1 cellular context compared by ENCODE assay signal in the genomic region with DNA sequence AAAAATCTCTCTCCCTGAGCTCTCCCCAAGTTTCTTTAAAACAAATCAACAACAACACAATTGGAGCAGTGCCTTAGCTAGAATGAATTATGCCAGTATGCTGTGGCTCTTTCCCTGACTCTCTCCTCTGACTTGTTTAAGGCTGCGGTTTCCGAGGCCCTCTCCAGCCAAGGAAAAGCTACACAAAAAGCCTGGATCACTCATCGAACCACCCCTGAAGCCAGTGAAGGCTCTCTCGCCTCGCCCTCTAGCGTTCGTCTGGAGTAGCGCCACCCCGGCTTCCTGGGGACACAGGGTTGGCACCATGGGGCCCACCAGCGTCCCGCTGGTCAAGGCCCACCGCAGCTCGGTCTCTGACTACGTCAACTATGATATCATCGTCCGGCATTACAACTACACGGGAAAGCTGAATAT.
TF ChIP-seq lines count a peak whose summit lies in the region.

No MANE protein-coding gene starts in this region.

TF ChIP-seq in K562, 482 proteins besides CTCF, POLR2A, EP300 and RAD21 (continued from another document and continues in another):
- TF ChIP-seq, protein P1, sequence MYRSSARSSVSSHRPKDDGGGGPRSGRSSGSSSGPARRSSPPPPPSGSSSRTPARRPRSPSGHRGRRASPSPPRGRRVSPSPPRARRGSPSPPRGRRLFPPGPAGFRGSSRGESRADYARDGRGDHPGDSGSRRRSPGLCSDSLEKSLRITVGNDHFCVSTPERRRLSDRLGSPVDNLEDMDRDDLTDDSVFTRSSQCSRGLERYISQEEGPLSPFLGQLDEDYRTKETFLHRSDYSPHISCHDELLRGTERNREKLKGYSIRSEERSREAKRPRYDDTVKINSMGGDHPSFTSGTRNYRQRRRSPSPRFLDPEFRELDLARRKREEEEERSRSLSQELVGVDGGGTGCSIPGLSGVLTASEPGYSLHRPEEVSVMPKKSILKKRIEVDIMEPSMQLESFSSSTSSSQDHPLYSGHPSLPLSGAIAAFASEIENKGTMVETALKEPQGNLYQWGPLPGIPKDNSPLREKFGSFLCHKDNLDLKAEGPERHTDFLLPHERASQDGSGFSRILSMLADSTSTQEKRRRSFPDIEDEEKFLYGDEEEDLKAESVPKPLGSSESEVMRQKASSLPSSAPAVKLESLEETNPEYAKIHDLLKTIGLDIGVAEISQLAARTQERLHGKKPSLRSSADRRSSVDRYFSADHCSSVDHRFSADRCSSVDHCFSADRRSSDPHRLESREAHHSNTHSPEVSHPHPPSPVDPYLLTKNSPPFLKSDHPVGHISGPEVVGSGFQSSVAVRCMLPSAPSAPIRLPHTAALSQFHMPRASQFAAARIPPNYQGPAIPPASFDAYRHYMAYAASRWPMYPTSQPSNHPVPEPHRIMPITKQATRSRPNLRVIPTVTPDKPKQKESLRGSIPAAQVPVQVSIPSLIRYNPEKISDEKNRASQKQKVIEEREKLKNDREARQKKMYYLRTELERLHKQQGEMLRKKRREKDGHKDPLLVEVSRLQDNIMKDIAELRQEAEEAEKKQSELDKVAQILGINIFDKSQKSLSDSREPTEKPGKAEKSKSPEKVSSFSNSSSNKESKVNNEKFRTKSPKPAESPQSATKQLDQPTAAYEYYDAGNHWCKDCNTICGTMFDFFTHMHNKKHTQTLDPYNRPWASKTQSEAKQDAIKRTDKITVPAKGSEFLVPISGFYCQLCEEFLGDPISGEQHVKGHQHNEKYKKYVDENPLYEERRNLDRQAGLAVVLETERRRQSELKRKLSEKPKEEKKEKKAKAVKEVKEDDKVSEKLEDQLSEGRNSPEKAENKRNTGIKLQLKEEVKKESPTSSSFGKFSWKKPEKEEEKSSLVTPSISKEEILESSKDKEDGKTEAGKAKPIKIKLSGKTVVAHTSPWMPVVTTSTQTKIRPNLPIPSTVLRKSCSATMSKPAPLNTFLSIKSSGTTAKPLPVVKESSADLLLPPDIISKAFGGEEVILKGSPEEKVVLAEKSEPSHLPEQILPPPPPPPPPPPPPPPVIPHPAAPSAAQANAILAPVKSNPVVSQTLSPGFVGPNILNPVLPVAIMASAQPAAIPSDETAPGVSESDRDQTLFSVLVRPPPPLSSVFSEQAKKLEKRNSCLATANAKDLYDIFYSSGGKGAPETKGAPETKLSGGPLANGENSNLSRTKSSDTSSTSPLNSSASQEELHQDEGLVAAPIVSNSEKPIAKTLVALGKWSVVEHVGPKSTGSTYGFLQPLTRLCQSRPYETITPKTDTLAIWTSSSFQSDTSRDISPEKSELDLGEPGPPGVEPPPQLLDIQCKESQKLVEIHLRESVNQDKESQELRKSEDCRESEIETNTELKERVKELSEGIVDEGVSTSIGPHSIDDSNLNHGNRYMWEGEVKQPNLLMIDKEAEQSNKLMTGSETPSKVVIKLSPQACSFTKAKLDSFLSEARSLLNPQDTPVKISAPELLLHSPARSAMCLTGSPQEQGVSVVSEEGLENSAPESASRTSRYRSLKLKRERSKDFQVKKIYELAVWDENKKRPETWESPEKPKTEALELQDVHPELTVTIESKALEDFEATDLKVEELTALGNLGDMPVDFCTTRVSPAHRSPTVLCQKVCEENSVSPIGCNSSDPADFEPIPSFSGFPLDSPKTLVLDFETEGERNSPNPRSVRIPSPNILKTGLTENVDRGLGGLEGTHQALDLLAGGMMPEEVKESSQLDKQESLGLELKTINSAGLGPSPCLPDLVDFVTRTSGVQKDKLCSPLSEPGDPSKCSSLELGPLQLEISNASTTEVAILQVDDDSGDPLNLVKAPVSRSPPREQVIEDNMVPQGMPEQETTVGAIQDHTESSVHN (IDR thresholded peaks at IDR 0.05; ENCODE audit: borderline replicate concordance in 1 of 2, low read depth in 1 of 2): no peak
- TF ChIP-seq FIP1L1 (IDR thresholded peaks at IDR 0.05; ENCODE audit: low read depth, low read length, poor library complexity, severe bottlenecking): no peak
- TF ChIP-seq IFI16 (CRISPR knock-in tag; IDR thresholded peaks at IDR 0.05): no peak
- no peak for TF ChIP-seq ZFP30 (CRISPR knock-in tag; IDR thresholded peaks at IDR 0.05; ENCODE audit: borderline replicate concordance)
- TF ChIP-seq CC2D1A (IDR thresholded peaks at IDR 0.05): 0 out of 2 replicates have a peak, but pooled peaks have one; percentile 14
- no peak for TF ChIP-seq ZEB2 (IDR thresholded peaks at IDR 0.05)
- TF ChIP-seq ZNF274 (IDR thresholded peaks at IDR 0.05; ENCODE audit: borderline replicate concordance, low read depth, low read length): no peak
- no peak for TF ChIP-seq ZNF217 (CRISPR knock-in tag; IDR thresholded peaks at IDR 0.05)
- TF ChIP-seq PTRF (tag; IDR thresholded peaks at IDR 0.05): no peak
- TF ChIP-seq SRSF1 (IDR thresholded peaks at IDR 0.05; ENCODE audit: low read depth, low read length): no peak
- TF ChIP-seq CBFB (CRISPR knock-in tag; IDR thresholded peaks at IDR 0.05): peak; percentile 79; the same call in 1 of the 2 replicates
- no peak for TF ChIP-seq NCOR1 (IDR thresholded peaks at IDR 0.05)
- TF ChIP-seq, protein P2, sequence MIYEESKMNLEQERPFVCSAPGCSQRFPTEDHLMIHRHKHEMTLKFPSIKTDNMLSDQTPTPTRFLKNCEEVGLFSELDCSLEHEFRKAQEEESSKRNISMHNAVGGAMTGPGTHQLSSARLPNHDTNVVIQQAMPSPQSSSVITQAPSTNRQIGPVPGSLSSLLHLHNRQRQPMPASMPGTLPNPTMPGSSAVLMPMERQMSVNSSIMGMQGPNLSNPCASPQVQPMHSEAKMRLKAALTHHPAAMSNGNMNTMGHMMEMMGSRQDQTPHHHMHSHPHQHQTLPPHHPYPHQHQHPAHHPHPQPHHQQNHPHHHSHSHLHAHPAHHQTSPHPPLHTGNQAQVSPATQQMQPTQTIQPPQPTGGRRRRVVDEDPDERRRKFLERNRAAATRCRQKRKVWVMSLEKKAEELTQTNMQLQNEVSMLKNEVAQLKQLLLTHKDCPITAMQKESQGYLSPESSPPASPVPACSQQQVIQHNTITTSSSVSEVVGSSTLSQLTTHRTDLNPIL (CRISPR knock-in tag; IDR thresholded peaks at IDR 0.05): no peak
- TF ChIP-seq TEAD2 (tag; IDR thresholded peaks at IDR 0.05): no peak
- TF ChIP-seq, protein P3, sequence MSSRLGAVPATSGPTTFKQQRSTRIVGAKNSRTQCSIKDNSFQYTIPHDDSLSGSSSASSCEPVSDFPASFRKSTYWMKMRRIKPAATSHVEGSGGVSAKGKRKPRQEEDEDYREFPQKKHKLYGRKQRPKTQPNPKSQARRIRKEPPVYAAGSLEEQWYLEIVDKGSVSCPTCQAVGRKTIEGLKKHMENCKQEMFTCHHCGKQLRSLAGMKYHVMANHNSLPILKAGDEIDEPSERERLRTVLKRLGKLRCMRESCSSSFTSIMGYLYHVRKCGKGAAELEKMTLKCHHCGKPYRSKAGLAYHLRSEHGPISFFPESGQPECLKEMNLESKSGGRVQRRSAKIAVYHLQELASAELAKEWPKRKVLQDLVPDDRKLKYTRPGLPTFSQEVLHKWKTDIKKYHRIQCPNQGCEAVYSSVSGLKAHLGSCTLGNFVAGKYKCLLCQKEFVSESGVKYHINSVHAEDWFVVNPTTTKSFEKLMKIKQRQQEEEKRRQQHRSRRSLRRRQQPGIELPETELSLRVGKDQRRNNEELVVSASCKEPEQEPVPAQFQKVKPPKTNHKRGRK (tag; IDR thresholded peaks at IDR 0.05): no peak
- TF ChIP-seq ILK (tag; IDR thresholded peaks at IDR 0.05; ENCODE audit: borderline replicate concordance, low read depth): no peak
- no peak for TF ChIP-seq SIN3B (IDR thresholded peaks at IDR 0.05; ENCODE audit: low read depth)
- TF ChIP-seq, protein P4, sequence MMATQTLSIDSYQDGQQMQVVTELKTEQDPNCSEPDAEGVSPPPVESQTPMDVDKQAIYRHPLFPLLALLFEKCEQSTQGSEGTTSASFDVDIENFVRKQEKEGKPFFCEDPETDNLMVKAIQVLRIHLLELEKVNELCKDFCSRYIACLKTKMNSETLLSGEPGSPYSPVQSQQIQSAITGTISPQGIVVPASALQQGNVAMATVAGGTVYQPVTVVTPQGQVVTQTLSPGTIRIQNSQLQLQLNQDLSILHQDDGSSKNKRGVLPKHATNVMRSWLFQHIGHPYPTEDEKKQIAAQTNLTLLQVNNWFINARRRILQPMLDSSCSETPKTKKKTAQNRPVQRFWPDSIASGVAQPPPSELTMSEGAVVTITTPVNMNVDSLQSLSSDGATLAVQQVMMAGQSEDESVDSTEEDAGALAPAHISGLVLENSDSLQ (IDR thresholded peaks at IDR 0.05): no peak
- TF ChIP-seq HEY1 (CRISPR knock-in tag; IDR thresholded peaks at IDR 0.05; ENCODE audit: borderline replicate concordance): no peak
- TF ChIP-seq ATF7 (IDR thresholded peaks at IDR 0.05): 0 out of 2 replicates have a peak, but pooled peaks have one; percentile 19
- TF ChIP-seq SMARCE1 (IDR thresholded peaks at IDR 0.05): no peak
- TF ChIP-seq XRCC3 (IDR thresholded peaks at IDR 0.05): no peak
- peak; percentile 93 for TF ChIP-seq MEIS2 (IDR thresholded peaks at IDR 0.05; ENCODE audit: partially characterized antibody)
- TF ChIP-seq, protein P5, sequence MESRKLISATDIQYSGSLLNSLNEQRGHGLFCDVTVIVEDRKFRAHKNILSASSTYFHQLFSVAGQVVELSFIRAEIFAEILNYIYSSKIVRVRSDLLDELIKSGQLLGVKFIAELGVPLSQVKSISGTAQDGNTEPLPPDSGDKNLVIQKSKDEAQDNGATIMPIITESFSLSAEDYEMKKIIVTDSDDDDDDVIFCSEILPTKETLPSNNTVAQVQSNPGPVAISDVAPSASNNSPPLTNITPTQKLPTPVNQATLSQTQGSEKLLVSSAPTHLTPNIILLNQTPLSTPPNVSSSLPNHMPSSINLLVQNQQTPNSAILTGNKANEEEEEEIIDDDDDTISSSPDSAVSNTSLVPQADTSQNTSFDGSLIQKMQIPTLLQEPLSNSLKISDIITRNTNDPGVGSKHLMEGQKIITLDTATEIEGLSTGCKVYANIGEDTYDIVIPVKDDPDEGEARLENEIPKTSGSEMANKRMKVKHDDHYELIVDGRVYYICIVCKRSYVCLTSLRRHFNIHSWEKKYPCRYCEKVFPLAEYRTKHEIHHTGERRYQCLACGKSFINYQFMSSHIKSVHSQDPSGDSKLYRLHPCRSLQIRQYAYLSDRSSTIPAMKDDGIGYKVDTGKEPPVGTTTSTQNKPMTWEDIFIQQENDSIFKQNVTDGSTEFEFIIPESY (CRISPR knock-in tag; IDR thresholded peaks at IDR 0.05): peak; percentile 15; the same call in 1 of the 2 replicates
- TF ChIP-seq ZNF699 (CRISPR knock-in tag; IDR thresholded peaks at IDR 0.05; ENCODE audit: insufficient replicate concordance): no peak
- TF ChIP-seq NELFE (IDR thresholded peaks at IDR 0.05; ENCODE audit: insufficient read depth, insufficient read length): no peak
- no peak for TF ChIP-seq KDM4B (IDR thresholded peaks at IDR 0.05; ENCODE audit: borderline replicate concordance in 2 of 2, low read depth in 1 of 2)
- no peak for TF ChIP-seq ZNF830 (CRISPR knock-in tag; IDR thresholded peaks at IDR 0.05)
- peak; percentile 28; the same call in 1 of the 2 replicates for TF ChIP-seq JUND (IDR thresholded peaks at IDR 0.05; ENCODE audit: borderline replicate concordance, low read depth, low read length)
- no peak; the same call in 2 of the 3 replicates for TF ChIP-seq JUND (tag; IDR thresholded peaks at IDR 0.05; ENCODE audit: borderline replicate concordance, low read depth, low read length)
- TF ChIP-seq, protein P6, sequence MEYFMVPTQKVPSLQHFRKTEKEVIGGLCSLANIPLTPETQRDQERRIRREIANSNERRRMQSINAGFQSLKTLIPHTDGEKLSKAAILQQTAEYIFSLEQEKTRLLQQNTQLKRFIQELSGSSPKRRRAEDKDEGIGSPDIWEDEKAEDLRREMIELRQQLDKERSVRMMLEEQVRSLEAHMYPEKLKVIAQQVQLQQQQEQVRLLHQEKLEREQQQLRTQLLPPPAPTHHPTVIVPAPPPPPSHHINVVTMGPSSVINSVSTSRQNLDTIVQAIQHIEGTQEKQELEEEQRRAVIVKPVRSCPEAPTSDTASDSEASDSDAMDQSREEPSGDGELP (CRISPR knock-in tag; IDR thresholded peaks at IDR 0.05; ENCODE audit: borderline replicate concordance): peak; percentile 37; the same call in 1 of the 2 replicates
- TF ChIP-seq, protein P7, sequence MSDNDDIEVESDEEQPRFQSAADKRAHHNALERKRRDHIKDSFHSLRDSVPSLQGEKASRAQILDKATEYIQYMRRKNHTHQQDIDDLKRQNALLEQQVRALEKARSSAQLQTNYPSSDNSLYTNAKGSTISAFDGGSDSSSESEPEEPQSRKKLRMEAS (CRISPR knock-in tag; IDR thresholded peaks at IDR 0.05): no peak
- TF ChIP-seq, protein P8, sequence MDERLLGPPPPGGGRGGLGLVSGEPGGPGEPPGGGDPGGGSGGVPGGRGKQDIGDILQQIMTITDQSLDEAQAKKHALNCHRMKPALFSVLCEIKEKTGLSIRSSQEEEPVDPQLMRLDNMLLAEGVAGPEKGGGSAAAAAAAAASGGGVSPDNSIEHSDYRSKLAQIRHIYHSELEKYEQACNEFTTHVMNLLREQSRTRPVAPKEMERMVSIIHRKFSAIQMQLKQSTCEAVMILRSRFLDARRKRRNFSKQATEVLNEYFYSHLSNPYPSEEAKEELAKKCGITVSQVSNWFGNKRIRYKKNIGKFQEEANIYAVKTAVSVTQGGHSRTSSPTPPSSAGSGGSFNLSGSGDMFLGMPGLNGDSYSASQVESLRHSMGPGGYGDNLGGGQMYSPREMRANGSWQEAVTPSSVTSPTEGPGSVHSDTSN (CRISPR knock-in tag; IDR thresholded peaks at IDR 0.05; ENCODE audit: low read depth): no peak
- TF ChIP-seq, protein P8 (tag; conservative IDR thresholded peaks at IDR 0.05; ENCODE audit: low read depth): peak; percentile 52
- TF ChIP-seq KLF16 (IDR thresholded peaks at IDR 0.05): no peak
- TF ChIP-seq TCF3 (CRISPR knock-in tag; IDR thresholded peaks at IDR 0.05): 0 out of 2 replicates have a peak, but pooled peaks have one; percentile 11
- TF ChIP-seq, protein P9, sequence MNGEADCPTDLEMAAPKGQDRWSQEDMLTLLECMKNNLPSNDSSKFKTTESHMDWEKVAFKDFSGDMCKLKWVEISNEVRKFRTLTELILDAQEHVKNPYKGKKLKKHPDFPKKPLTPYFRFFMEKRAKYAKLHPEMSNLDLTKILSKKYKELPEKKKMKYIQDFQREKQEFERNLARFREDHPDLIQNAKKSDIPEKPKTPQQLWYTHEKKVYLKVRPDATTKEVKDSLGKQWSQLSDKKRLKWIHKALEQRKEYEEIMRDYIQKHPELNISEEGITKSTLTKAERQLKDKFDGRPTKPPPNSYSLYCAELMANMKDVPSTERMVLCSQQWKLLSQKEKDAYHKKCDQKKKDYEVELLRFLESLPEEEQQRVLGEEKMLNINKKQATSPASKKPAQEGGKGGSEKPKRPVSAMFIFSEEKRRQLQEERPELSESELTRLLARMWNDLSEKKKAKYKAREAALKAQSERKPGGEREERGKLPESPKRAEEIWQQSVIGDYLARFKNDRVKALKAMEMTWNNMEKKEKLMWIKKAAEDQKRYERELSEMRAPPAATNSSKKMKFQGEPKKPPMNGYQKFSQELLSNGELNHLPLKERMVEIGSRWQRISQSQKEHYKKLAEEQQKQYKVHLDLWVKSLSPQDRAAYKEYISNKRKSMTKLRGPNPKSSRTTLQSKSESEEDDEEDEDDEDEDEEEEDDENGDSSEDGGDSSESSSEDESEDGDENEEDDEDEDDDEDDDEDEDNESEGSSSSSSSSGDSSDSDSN (IDR thresholded peaks at IDR 0.05; ENCODE audit: borderline replicate concordance in 1 of 2, low read depth in 2 of 2, low read length in 2 of 2): peak in 1 of 2 experiments; percentile 58; a peak in 1 of 4 replicates
- no peak for TF ChIP-seq ASH1L (IDR thresholded peaks at IDR 0.05; ENCODE audit: borderline replicate concordance, low read depth, partially characterized antibody)
